12 cellular contexts compared by ENCODE assay signal in the genomic region with DNA sequence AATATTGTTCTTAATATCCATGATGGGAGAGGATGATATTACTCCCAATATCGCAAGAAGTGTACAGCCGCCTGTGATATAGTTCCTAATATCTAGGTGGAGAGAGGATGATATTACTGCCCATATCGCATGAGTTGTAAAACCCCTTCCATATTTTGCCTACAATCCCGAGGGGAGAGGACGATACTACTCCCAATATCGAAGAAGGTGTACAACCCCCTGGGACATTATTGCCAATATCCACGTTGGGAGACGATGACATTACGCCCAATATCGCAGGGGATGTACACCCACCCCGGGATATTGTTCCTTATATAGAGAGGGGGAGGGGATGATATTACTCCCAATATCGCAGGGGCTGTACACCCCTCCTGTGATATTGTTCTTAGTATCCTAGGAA. TPM values are rescaled to one million over a fixed set of nuclear protein-coding genes. Genes with fewer than 3 reads are reported as not detected.
"Had no signal": no experiment of that assay in that cellular context is flagged by ENCODE, and none has a peak within 500 bp of the region (broad histone marks: within the 10 kb centered on the region; RNA-seq: fewer than 3 reads in every experiment).

No MANE protein-coding gene starts in this region.

RNA-seq across cellular contexts. Expression of a gene that starts 17.1 kb away (rescaled TPM):
- total RNA-seq: activated B cell treated with CpG ODN at 0.5 μM for 24 hours; activated CD4-positive, alpha-beta memory T cell treated with anti-CD3 and anti-CD28 coated beads for 36 hours; activated CD4-positive, alpha-beta memory T cell treated with anti-CD3 and anti-CD28 coated beads, Interleukin-2, amount 10 ng/mL, durations not matched to agents 7 days and 5 days; activated CD4-positive, alpha-beta T cell treated with anti-CD3 and anti-CD28 coated beads for 36 hours; activated CD4-positive, alpha-beta T cell treated with anti-CD3 and anti-CD28 coated beads, Interleukin-2, amount 10 ng/mL, durations not matched to agents 7 days and 5 days; activated CD8-positive, alpha-beta memory T cell treated with anti-CD3 and anti-CD28 coated beads for 36 hours; activated CD8-positive, alpha-beta memory T cell treated with anti-CD3 and anti-CD28 coated beads, Interleukin-2, amount 10 ng/mL, durations not matched to agents 7 days and 5 days; activated CD8-positive, alpha-beta T cell treated with anti-CD3 and anti-CD28 coated beads, Interleukin-2, amount 10 ng/mL, durations not matched to agents 7 days and 5 days; T-helper 1 cell treated with Interleukin-12 subunit alpha and Interleukin-12 subunit beta and Interleukin-4 antibody, amounts not matched to agents 30 ng/mL and 1 ng/mL, for 36 hours; T-helper 17 cell; T-helper 2 cell treated with Interferon-gamma antibody and Interleukin-4, amounts not matched to agents 100 ng/mL and 5 ng/mL, for 36 hours; WTC11 had no signal
